ENCODE assay signal across 24 cellular contexts in the genomic region with DNA sequence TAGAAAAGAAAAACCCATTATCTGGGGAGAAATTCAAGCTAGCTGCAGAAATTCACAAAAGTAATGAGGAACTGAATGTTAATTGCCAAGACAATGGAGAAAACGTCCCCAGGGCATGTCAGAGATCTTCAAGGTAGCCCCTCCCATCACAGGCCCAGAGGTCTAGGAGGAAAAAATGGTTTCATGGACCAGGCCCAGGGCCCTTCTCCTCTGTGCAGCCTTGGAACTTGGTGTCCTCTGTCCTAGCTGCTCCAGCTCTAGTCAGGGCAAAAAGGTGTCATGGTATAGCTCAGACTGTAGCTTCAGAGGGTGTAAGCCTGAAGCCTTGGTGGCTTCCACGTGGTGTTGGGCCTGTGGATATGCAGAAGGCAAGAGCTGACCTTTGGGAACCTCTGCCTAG.
DNase-seq lines count a peak whose midpoint lies in the region; ATAC-seq, FAIRE-seq and TF ChIP-seq lines count a peak whose summit lies in the region.
"Had no signal": no experiment of that assay in that cellular context is flagged by ENCODE, and none has a peak within 500 bp of the region (broad histone marks: within the 10 kb centered on the region; RNA-seq: fewer than 3 reads in every experiment).

No MANE protein-coding gene starts in this region.

- H4K8ac ChIP-seq in neuronal stem cell (ENCODE audit: low read depth, low read length): no peak overlapping the region

- no peak overlapping the region for H3K4ac ChIP-seq in neuronal stem cell (ENCODE audit: low read length)

- H3K4me1 ChIP-seq in A549: no peaks in the 10 kb centered on the region
- H3K4me1 ChIP-seq in OCI-LY7 (ENCODE audit: insufficient read depth, low read length, poor library complexity, severe bottlenecking): no peaks in the 10 kb centered on the region
- H3K4me1 ChIP-seq in neuronal stem cell (ENCODE audit: control insufficient read depth in 2 of 2, insufficient read depth in 1 of 2, low read depth in 1 of 2, low read length in 2 of 2): no peaks in the 10 kb centered on the region
- no peaks in the 10 kb centered on the region for H3K4me1 ChIP-seq in Peyer's patch
- H3K4me1 ChIP-seq: BLaER1 had no signal

- no peak for ATAC-seq in A549
- ATAC-seq: GM12878 had no signal

- TF ChIP-seq RAD21 in A549 (conservative IDR thresholded peaks at IDR 0.05 in 1 of 2, IDR thresholded peaks at IDR 0.05 in 1 of 2): no peak

- 0% methylated on average over 2 of the region's 2 CpGs for WGBS in A549 (ENCODE audit: missing lambda C conversion rate)
- WGBS in neuronal stem cell (ENCODE audit: extremely low coverage in 2 of 2, insufficient read length in 2 of 2, insufficient replicate concordance in 1 of 2), 2 donors: no CpG with 5 or more reads among the region's 2 CpGs

- H3K4me2 ChIP-seq in A549 (no peak overlapping the region), OCI-LY7 (ENCODE audit: low read length) (no peak overlapping the region), neuronal stem cell (ENCODE audit: insufficient read depth, low read length, poor library complexity, severe bottlenecking) (no peak overlapping the region)
- H3K4me2 ChIP-seq: BLaER1 had no signal

- H3K79me2 ChIP-seq in OCI-LY7 (ENCODE audit: insufficient read depth, low read depth, low read length): no peaks in the 10 kb centered on the region

- H3K27me3 ChIP-seq in neuronal stem cell (ENCODE audit: control insufficient read depth in 3 of 3, insufficient read depth in 3 of 3, low read depth in 1 of 3, low read length in 3 of 3): no peaks in the 10 kb centered on the region
- no peaks in the 10 kb centered on the region for H3K27me3 ChIP-seq in Peyer's patch
- H3K27me3 ChIP-seq: BLaER1 had no signal

- H3K9me3 Mint-ChIP-seq in endothelial cell (ENCODE audit: unreplicated experiment): peaks cover 13% of the 10 kb centered on the region
- H3K9me3 Mint-ChIP-seq in CD14-positive monocyte: peaks cover 13 to 22% (median 19%) of the 10 kb centered on the region in 7 donors

- BruUV-seq in OCI-LY7 (replicated peaks; lab: Mats Ljungman, UMichigan): no TSS peak

- H3K9me2 ChIP-seq in OCI-LY7 (ENCODE audit: insufficient read depth, low read length): no peaks in the 10 kb centered on the region

- H3K9ac ChIP-seq in neuronal stem cell (ENCODE audit: low read depth, low read length, poor library complexity): peak overlapping the region; percentile 44
- H3K9ac ChIP-seq: BLaER1, GM23248 had no signal

- CTCF ChIA-PET in A549 (lab: Yijun Ruan, JAX) (no interaction called here), OCI-LY7 (lab: Charles Lee; ENCODE audit: unreplicated experiment) (no interaction called here)

- H3K4me3 Mint-ChIP-seq in endothelial cell (ENCODE audit: unreplicated experiment) (peak overlapping the region; percentile 27), CD14-positive monocyte (no peak overlapping the region)
- H3K4me3 Mint-ChIP-seq: B cell; CD4-positive, alpha-beta T cell; CD8-positive, alpha-beta memory T cell had no signal

- H3K36me3 Mint-ChIP-seq in endothelial cell (ENCODE audit: low read depth, unreplicated experiment): peaks cover 41% of the 10 kb centered on the region
- no peaks in the 10 kb centered on the region for H3K36me3 Mint-ChIP-seq in CD14-positive monocyte
- H3K36me3 Mint-ChIP-seq: CD8-positive, alpha-beta memory T cell had no signal

- peaks cover 13% of the 10 kb centered on the region; the same call in 2 of the 3 replicates for H3K9me3 ChIP-seq in A549
- peaks cover 17% of the 10 kb centered on the region; the same call in 1 of the 2 replicates for H3K9me3 ChIP-seq in OCI-LY7 (ENCODE audit: low read length)
- peaks cover 0 to 7% of the 10 kb centered on the region in 2 donors for H3K9me3 ChIP-seq in neuronal stem cell (replicated peaks in 1 of 2; ENCODE audit: control insufficient read depth in 2 of 2, insufficient read depth in 1 of 2, low read depth in 1 of 2, low read length in 2 of 2)
- peaks cover 0 to 12% (median 5%) of the 10 kb centered on the region in 4 donors for H3K9me3 ChIP-seq in Peyer's patch

- H3K4me1 Mint-ChIP-seq in endothelial cell (ENCODE audit: unreplicated experiment): no peaks in the 10 kb centered on the region
- H3K4me1 Mint-ChIP-seq in CD14-positive monocyte: no peaks in the 10 kb centered on the region
- H3K4me1 Mint-ChIP-seq: B cell; CD8-positive, alpha-beta memory T cell had no signal

- no peak for FAIRE-seq in A549 (lab: Jason Lieb, UNC)
- FAIRE-seq: D721Med, GM12878, GM19239, H1 had no signal

- no peak overlapping the region for H2BK12ac ChIP-seq in neuronal stem cell (ENCODE audit: low read length)

- no peak overlapping the region for H3K14ac ChIP-seq in neuronal stem cell (ENCODE audit: low read length)

- H3K79me1 ChIP-seq in neuronal stem cell (ENCODE audit: low read depth, low read length): no peaks in the 10 kb centered on the region

- H3K4me3 ChIP-seq in A549 (no peak overlapping the region), OCI-LY7 (ENCODE audit: low read depth, low read length, poor library complexity, severe bottlenecking) (no peak overlapping the region), neuronal stem cell (ENCODE audit: low read length in 2 of 2) (no peak overlapping the region), Peyer's patch (no peak overlapping the region)
- H3K4me3 ChIP-seq: BLaER1, GM12878, GM23248 had no signal

- POLR2A ChIA-PET in A549 (lab: Yijun Ruan, JAX): no interaction called here
- POLR2A ChIA-PET in OCI-LY7 (lab: Charles Lee): interaction anchor here (0.6 kb wide), 1 partner anchor 615 kb away, joined by 3 read pairs; no protein-coding TSS in a partner anchor

- intact Hi-C loops in OCI-LY7 (cut with micrococcal nuclease; ENCODE audit: unreplicated experiment) (no loop called here), CD14-positive monocyte (cut with micrococcal nuclease) (no loop called here)

- DNase-seq in A549 (ENCODE audit: low read depth in 1 of 2, low spot score in 1 of 2) (no peak), OCI-LY7 (ENCODE audit: low spot score) (peak; percentile 2), endothelial cell (ENCODE audit: low spot score) (no peak), neuronal stem cell (ENCODE audit: low spot score) (no peak), hypothalamus (lab: John Stamatoyannopoulos, UW) (no peak), Peyer's patch (no peak), CD14-positive monocyte (ENCODE audit: low spot score) (no peak)
- DNase-seq: 8988T; CD4-positive, alpha-beta T cell; CD8-positive, alpha-beta memory T cell; DMS 273 treated with DMSO at 0.1 percent for 48 hours; DMS79; EL; GDM1; GM23248; H7; HCEC 1CT had no signal

- no peak overlapping the region for H2BK15ac ChIP-seq in neuronal stem cell (ENCODE audit: low read length)

- H3K18ac ChIP-seq in neuronal stem cell (ENCODE audit: low read length): no peak overlapping the region

- H3K23ac ChIP-seq in neuronal stem cell (ENCODE audit: low read depth, low read length, poor library complexity): no peak overlapping the region

- TF ChIP-seq POLR2A in A549 (IDR thresholded peaks at IDR 0.05; ENCODE audit: low read length): no peak
- TF ChIP-seq POLR2A in Peyer's patch (IDR thresholded peaks at IDR 0.05): no peak

- H2AFZ ChIP-seq in OCI-LY7 (ENCODE audit: low read length): no peak overlapping the region
- no peak overlapping the region for H2AFZ ChIP-seq in neuronal stem cell (ENCODE audit: low read length)
- H2AFZ ChIP-seq: GM23248 had no signal

- TF ChIP-seq CTCF in A549 (IDR thresholded peaks at IDR 0.05): no peak
- TF ChIP-seq CTCF in OCI-LY7 (conservative IDR thresholded peaks at IDR 0.05; ENCODE audit: low read length): no peak
- TF ChIP-seq CTCF in endothelial cell (IDR thresholded peaks at IDR 0.05; ENCODE audit: unreplicated experiment): no peak
- TF ChIP-seq CTCF in Peyer's patch (IDR thresholded peaks at IDR 0.05): no peak
- no peak for TF ChIP-seq CTCF in CD14-positive monocyte (IDR thresholded peaks at IDR 0.05)

- TF ChIP-seq EP300 in A549 (IDR thresholded peaks at IDR 0.05): no peak

- H3K36me3 ChIP-seq in OCI-LY7 (ENCODE audit: insufficient read depth, low read length): no peaks in the 10 kb centered on the region
- no peaks in the 10 kb centered on the region for H3K36me3 ChIP-seq in neuronal stem cell (replicated peaks in 1 of 2; ENCODE audit: control insufficient read depth in 2 of 2, insufficient read depth in 2 of 2, low read length in 2 of 2)
- no peaks in the 10 kb centered on the region for H3K36me3 ChIP-seq in Peyer's patch
- H3K36me3 ChIP-seq: BLaER1 had no signal

- H3K27me3 Mint-ChIP-seq in endothelial cell (ENCODE audit: unreplicated experiment) (peaks cover 5% of the 10 kb centered on the region), CD14-positive monocyte (ENCODE audit: low read depth in 3 of 3) (no peaks in the 10 kb centered on the region)
- H3K27me3 Mint-ChIP-seq: B cell; CD8-positive, alpha-beta memory T cell had no signal

- no peak overlapping the region for H2BK120ac ChIP-seq in neuronal stem cell (ENCODE audit: low read depth, low read length)

- no peaks in the 10 kb centered on the region for H4K20me1 ChIP-seq in OCI-LY7 (ENCODE audit: insufficient read depth, low read length)
- H4K20me1 ChIP-seq: BLaER1 had no signal

- no peak overlapping the region for H2BK5ac ChIP-seq in neuronal stem cell (ENCODE audit: low read length)

- H3K27ac ChIP-seq in A549: no peak overlapping the region
- H3K27ac ChIP-seq in OCI-LY7 (ENCODE audit: low read depth, low read length, poor library complexity, severe bottlenecking): no peak overlapping the region
- no peak overlapping the region for H3K27ac ChIP-seq in neuronal stem cell (replicated peaks; ENCODE audit: low read length)
- no peak overlapping the region for H3K27ac ChIP-seq in Peyer's patch
- H3K27ac ChIP-seq: BLaER1, C4-2B, GM23248 had no signal

- H4K91ac ChIP-seq in neuronal stem cell (ENCODE audit: low read depth, low read length, poor library complexity): no peak overlapping the region

- H3K27ac Mint-ChIP-seq in endothelial cell (ENCODE audit: unreplicated experiment): no peak overlapping the region
- H3K27ac Mint-ChIP-seq in CD14-positive monocyte: no peak overlapping the region
- H3K27ac Mint-ChIP-seq: B cell; CD4-positive, alpha-beta T cell; CD8-positive, alpha-beta memory T cell had no signal

- H2AK5ac ChIP-seq in neuronal stem cell (ENCODE audit: low read depth, low read length): no peak overlapping the region

TF ChIP-seq in A549, 52 proteins besides CTCF, POLR2A, EP300 and RAD21:
- TF ChIP-seq ZFP36 (IDR thresholded peaks at IDR 0.05; ENCODE audit: borderline replicate concordance, partially characterized antibody) (peak; percentile 70), PBX3 (IDR thresholded peaks at IDR 0.05) (no peak)
